Comparison of ENCODE assay signal across 8 cellular contexts in the genomic region with DNA sequence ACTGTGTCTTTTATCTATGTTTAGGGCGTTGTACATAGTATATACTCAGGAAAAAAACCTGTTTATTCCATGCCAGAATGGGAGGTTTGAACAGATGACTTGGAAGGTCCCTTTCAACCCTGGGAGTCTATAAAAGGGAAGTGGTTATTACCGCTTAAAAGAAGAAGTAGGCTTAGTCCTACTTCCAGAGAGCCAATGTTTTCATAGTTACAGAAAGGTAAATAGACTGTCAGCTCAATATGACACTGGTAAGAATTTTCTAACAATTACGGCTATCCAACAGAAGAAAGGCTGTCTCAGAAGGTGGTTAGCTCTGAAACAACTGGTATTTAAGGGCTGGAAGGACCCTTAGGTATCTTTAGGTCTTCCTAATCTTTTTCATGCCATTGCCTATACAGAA. TPM values are rescaled to one million over a fixed set of nuclear protein-coding genes. Genes with fewer than 3 reads are reported as not detected.
DNase-seq lines count a peak whose midpoint lies in the region; ATAC-seq and TF ChIP-seq lines count a peak whose summit lies in the region.

No MANE protein-coding gene starts in this region.

- no peaks in the 10 kb centered on the region for H3K9me3 ChIP-seq in HUES6 (ENCODE audit: control insufficient read depth, insufficient read depth, low read depth, low read length)
- no peaks in the 10 kb centered on the region for H3K9me3 ChIP-seq in liver (ENCODE audit: control insufficient read depth in 4 of 4, low read length in 3 of 4)

- peaks cover 12 to 19% of the 10 kb centered on the region in 2 donors for H3K36me3 Mint-ChIP-seq in activated naive CD4-positive, alpha-beta T cell treated with anti-CD3 and anti-CD28 coated beads, Interleukin-2, amount 50 U/mL, for 72 hours
- peaks cover 9% of the 10 kb centered on the region for H3K36me3 Mint-ChIP-seq in type B pancreatic cell

- H3K27ac ChIP-seq in HUES6 (ENCODE audit: low read depth, low read length) (no peak overlapping the region), liver (ENCODE audit: low read depth in 1 of 2, low read length in 2 of 2) (peak overlapping the region; percentile 86 to 89)

- H3K4me3 Mint-ChIP-seq in type B pancreatic cell = peak overlapping the region; percentile 97

- ATAC-seq in GM21447 (IDR thresholded peaks at IDR 0.05; ENCODE audit: unreplicated experiment) (peak; percentile 54), GM19324 (IDR thresholded peaks at IDR 0.05; ENCODE audit: low FRiP score, unreplicated experiment) (no peak)
- ATAC-seq in activated naive CD4-positive, alpha-beta T cell treated with anti-CD3 and anti-CD28 coated beads, Interleukin-2, amount 50 U/mL, for 72 hours = peak; percentile 23 to 37

- peaks cover 3% of the 10 kb centered on the region; the same call in 1 of the 2 replicates for H3K4me1 ChIP-seq in HUES6 (ENCODE audit: control insufficient read depth, insufficient read depth, low read length)
- H3K4me1 ChIP-seq in liver (ENCODE audit: control insufficient read depth in 4 of 4, insufficient read depth in 4 of 4, low read length in 3 of 4) = peaks cover 2 to 20% (median 13%) of the 10 kb centered on the region in 4 donors

- no peaks in the 10 kb centered on the region for H3K9me3 Mint-ChIP-seq in activated naive CD4-positive, alpha-beta T cell treated with anti-CD3 and anti-CD28 coated beads, Interleukin-2, amount 50 U/mL, for 72 hours
- no peaks in the 10 kb centered on the region for H3K9me3 Mint-ChIP-seq in type B pancreatic cell

- H3K4me1 Mint-ChIP-seq in type B pancreatic cell (ENCODE audit: unreplicated experiment) = peaks cover 16% of the 10 kb centered on the region

- H3K4me3 ChIP-seq in HUES6 (ENCODE audit: low read depth, low read length) = peak overlapping the region; percentile 93
- no peak overlapping the region for H3K4me3 ChIP-seq in liver (ENCODE audit: low read depth in 1 of 3, low read length in 3 of 3)

- H3K9ac ChIP-seq in HUES6 (ENCODE audit: low read length) (no peak overlapping the region), liver (ENCODE audit: low read depth in 1 of 2, low read length in 2 of 2) (peak overlapping the region; percentile 67 to 88)

- no peak for TF ChIP-seq CTCF in liver (IDR thresholded peaks at IDR 0.05; ENCODE audit: low read depth, low read length, missing input control)
- TF ChIP-seq CTCF in type B pancreatic cell (conservative IDR thresholded peaks at IDR 0.05) = no peak

- WGBS in liver = 63% methylated on average over 3 of the region's 3 CpGs

- no peaks in the 10 kb centered on the region for H3K27me3 Mint-ChIP-seq in type B pancreatic cell

- DNase-seq in DMS53 treated with DMSO at 0.1 percent for 48 hours (lab: John Stamatoyannopoulos, UW; ENCODE audit: unreplicated experiment) = peak; percentile 16
- DNase-seq in activated naive CD4-positive, alpha-beta T cell treated with anti-CD3 and anti-CD28 coated beads, Interleukin-2, amount 50 U/mL, for 72 hours (ENCODE audit: low spot score in 2 of 2) = no peak
- DNase-seq in type B pancreatic cell (ENCODE audit: extremely low spot score, unreplicated experiment) = no peak
- DNase-seq in stimulated activated CD4-positive, alpha-beta T cell treated with anti-CD3 and anti-CD28 coated beads, Interleukin-15, amount 100 ng/mL, for 24 hours = no peak

- no peaks in the 10 kb centered on the region for H3K27me3 ChIP-seq in HUES6 (ENCODE audit: control insufficient read depth, insufficient read depth, low read length)
- no peaks in the 10 kb centered on the region for H3K27me3 ChIP-seq in liver (ENCODE audit: control insufficient read depth in 4 of 4, insufficient read depth in 4 of 4, low read length in 3 of 4)

- H3K36me3 ChIP-seq in HUES6 (ENCODE audit: control insufficient read depth, insufficient read depth, low read length) (peaks cover 28% of the 10 kb centered on the region), liver (ENCODE audit: control insufficient read depth in 4 of 4, insufficient read depth in 3 of 4, low read depth in 1 of 4, low read length in 3 of 4) (peaks cover 0 to 10% (median 8%) of the 10 kb centered on the region in 4 donors)

- no peak for TF ChIP-seq RAD21 in liver (IDR thresholded peaks at IDR 0.05)

- peak overlapping the region; percentile 52 to 94 for H3K27ac Mint-ChIP-seq in activated naive CD4-positive, alpha-beta T cell treated with anti-CD3 and anti-CD28 coated beads, Interleukin-2, amount 50 U/mL, for 72 hours
- H3K27ac Mint-ChIP-seq in type B pancreatic cell = peak overlapping the region; percentile 93

TF ChIP-seq in liver, 16 proteins besides CTCF, POLR2A, EP300 and RAD21:
- TF ChIP-seq HNF4G (IDR thresholded peaks at IDR 0.05) = no peak
- TF ChIP-seq GABPA (IDR thresholded peaks at IDR 0.05 in 1 of 2, conservative IDR thresholded peaks at IDR 0.05 in 1 of 2) = no peak
- TF ChIP-seq JUND (IDR thresholded peaks at IDR 0.05) = no peak
- no peak for TF ChIP-seq RXRA (IDR thresholded peaks at IDR 0.05)
- TF ChIP-seq, protein P1, sequence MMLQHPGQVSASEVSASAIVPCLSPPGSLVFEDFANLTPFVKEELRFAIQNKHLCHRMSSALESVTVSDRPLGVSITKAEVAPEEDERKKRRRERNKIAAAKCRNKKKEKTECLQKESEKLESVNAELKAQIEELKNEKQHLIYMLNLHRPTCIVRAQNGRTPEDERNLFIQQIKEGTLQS (IDR thresholded peaks at IDR 0.05) = no peak
- TF ChIP-seq NR2F2 (IDR thresholded peaks at IDR 0.05) = no peak
- TF ChIP-seq SP1 (IDR thresholded peaks at IDR 0.05) = no peak

RNA-seq across cellular contexts. Expression of a gene that starts 1.1 kb away (rescaled TPM):
- 10 to 100 TPM; 74.8 to 84.7 TPM for total RNA-seq in activated naive CD4-positive, alpha-beta T cell treated with anti-CD3 and anti-CD28 coated beads, Interleukin-2, amount 50 U/mL, for 72 hours
- total RNA-seq in liver (10 to 100 TPM; 15.0 to 21.8 TPM), type B pancreatic cell (ENCODE audit: low replicate concordance) (64.8 and 67.7 TPM in 2 replicates)
- 10 to 100 TPM; 12.5 to 22.9 TPM for polyA plus RNA-seq in liver

RNA-seq across cellular contexts. Expression of a gene that starts 49.3 kb away (rescaled TPM):
- total RNA-seq in activated naive CD4-positive, alpha-beta T cell treated with anti-CD3 and anti-CD28 coated beads, Interleukin-2, amount 50 U/mL, for 72 hours = 1 to 10 TPM; 7.6 to 9.7 TPM
- 1 to 10 TPM; 4.9 to 6.7 TPM for total RNA-seq in liver
- polyA plus RNA-seq in liver = 1 to 10 TPM; 3.5 to 6.8 TPM
- 34.2 and 40.5 TPM in 2 replicates for total RNA-seq in type B pancreatic cell (ENCODE audit: low replicate concordance)
